ENCODE assay signal across 31 cellular contexts in genomic region chr1:1901641-1902294, GRCh38. TPM values are rescaled to one million over a fixed set of nuclear protein-coding genes. Genes with fewer than 3 reads are reported as not detected.
"Had no signal": no experiment of that assay in that cellular context is flagged by ENCODE, and none has a peak within 500 bp of the region (broad histone marks: within the 10 kb centered on the region; RNA-seq: fewer than 3 reads in every experiment).

No MANE protein-coding gene starts in this region.

- H3K36me3 Mint-ChIP-seq: immature natural killer cell; natural killer cell treated with Interleukin-12 subunit alpha and Interleukin-12 subunit beta and Interleukin-15 and Interleukin-18, amount 100 ng/mL, for 72 hours; stimulated activated effector memory CD8-positive, alpha-beta T cell treated with anti-CD3 and anti-CD28 coated beads, Interleukin-12 subunit alpha, Interleukin-12 subunit beta, amount 100 ng/mL, for 72 hours; type B pancreatic cell had no signal

- H3K27ac Mint-ChIP-seq: activated CD4-positive, alpha-beta T cell treated with anti-CD3 and anti-CD28 coated beads, Interleukin-2, amount 10 ng/mL, durations not matched to agents 7 days and 5 days; activated CD8-positive, alpha-beta T cell treated with anti-CD3 and anti-CD28 coated beads for 36 hours; activated T-helper 17 cell treated with anti-CD3 and anti-CD28 coated beads, Interleukin-2, amount 50 U/mL, for 72 hours; effector memory CD8-positive, alpha-beta T cell; immature natural killer cell; natural killer cell treated with Interleukin-12 subunit alpha and Interleukin-12 subunit beta and Interleukin-15 and Interleukin-18, amount 100 ng/mL, for 72 hours; stimulated activated effector memory CD8-positive, alpha-beta T cell treated with anti-CD3 and anti-CD28 coated beads, Interleukin-12 subunit alpha, Interleukin-12 subunit beta, amount 100 ng/mL, for 72 hours; type B pancreatic cell had no signal

- FAIRE-seq: endothelial cell of umbilical vein had no signal

- H3K4me3 ChIP-seq: gastroesophageal sphincter, left lung, lung, mucosa of descending colon, skin epidermis, uterus had no signal

- H3K36me3 ChIP-seq: gastroesophageal sphincter, left lung, uterus had no signal

- H3K27ac ChIP-seq: gastroesophageal sphincter, left lung, skin epidermis, uterus had no signal

- H3K27me3 ChIP-seq: uterus had no signal

- H3K9me3 ChIP-seq: gastroesophageal sphincter, left lung, mucosa of descending colon, uterus had no signal

- H3K9me3 Mint-ChIP-seq: activated CD4-positive, alpha-beta T cell treated with anti-CD3 and anti-CD28 coated beads, Interleukin-2, amount 10 ng/mL, durations not matched to agents 7 days and 5 days; activated CD8-positive, alpha-beta T cell treated with anti-CD3 and anti-CD28 coated beads for 36 hours; activated T-cell treated with anti-CD3 and anti-CD28 coated beads, Interleukin-2, amount 50 U/mL, for 4 hours; activated T-helper 17 cell treated with anti-CD3 and anti-CD28 coated beads, Interleukin-2, amount 50 U/mL, for 72 hours; effector memory CD8-positive, alpha-beta T cell; immature natural killer cell; natural killer cell treated with Interleukin-12 subunit alpha and Interleukin-12 subunit beta and Interleukin-15 and Interleukin-18, amount 100 ng/mL, for 72 hours; stimulated activated effector memory CD8-positive, alpha-beta T cell treated with anti-CD3 and anti-CD28 coated beads, Interleukin-12 subunit alpha, Interleukin-12 subunit beta, amount 100 ng/mL, for 72 hours; stimulated activated naive CD8-positive, alpha-beta T cell treated with anti-CD3 and anti-CD28 coated beads, Interleukin-15, amount 100 ng/mL, for 72 hours; type B pancreatic cell had no signal

- H3K4me1 ChIP-seq: uterus had no signal

- ATAC-seq: activated CD8-positive, alpha-beta T cell treated with anti-CD3 and anti-CD28 coated beads for 36 hours; activated T-cell treated with anti-CD3 and anti-CD28 coated beads, Interleukin-2, amount 50 U/mL, for 4 hours; activated T-helper 17 cell treated with anti-CD3 and anti-CD28 coated beads, Interleukin-2, amount 50 U/mL, for 72 hours; effector memory CD8-positive, alpha-beta T cell; gastroesophageal sphincter; left lung; natural killer cell treated with Interleukin-12 subunit alpha and Interleukin-12 subunit beta and Interleukin-15 and Interleukin-18, amount 100 ng/mL, for 72 hours; sciatic nerve; stimulated activated effector memory CD8-positive, alpha-beta T cell treated with anti-CD3 and anti-CD28 coated beads, Interleukin-12 subunit alpha, Interleukin-12 subunit beta, amount 100 ng/mL, for 72 hours; stimulated activated naive CD8-positive, alpha-beta T cell treated with anti-CD3 and anti-CD28 coated beads, Interleukin-15, amount 100 ng/mL, for 72 hours had no signal

- H3K4me3 Mint-ChIP-seq: activated CD4-positive, alpha-beta T cell treated with anti-CD3 and anti-CD28 coated beads, Interleukin-2, amount 10 ng/mL, durations not matched to agents 7 days and 5 days; activated CD8-positive, alpha-beta T cell treated with anti-CD3 and anti-CD28 coated beads for 36 hours; activated T-cell treated with anti-CD3 and anti-CD28 coated beads, Interleukin-2, amount 50 U/mL, for 4 hours; activated T-helper 17 cell treated with anti-CD3 and anti-CD28 coated beads, Interleukin-2, amount 50 U/mL, for 72 hours; effector memory CD8-positive, alpha-beta T cell; immature natural killer cell; natural killer cell treated with Interleukin-12 subunit alpha and Interleukin-12 subunit beta and Interleukin-15 and Interleukin-18, amount 100 ng/mL, for 72 hours; stimulated activated effector memory CD8-positive, alpha-beta T cell treated with anti-CD3 and anti-CD28 coated beads, Interleukin-12 subunit alpha, Interleukin-12 subunit beta, amount 100 ng/mL, for 72 hours; stimulated activated naive CD8-positive, alpha-beta T cell treated with anti-CD3 and anti-CD28 coated beads, Interleukin-15, amount 100 ng/mL, for 72 hours; type B pancreatic cell had no signal

- H3K27me3 Mint-ChIP-seq: activated T-helper 17 cell treated with anti-CD3 and anti-CD28 coated beads, Interleukin-2, amount 50 U/mL, for 72 hours; effector memory CD8-positive, alpha-beta T cell; natural killer cell treated with Interleukin-12 subunit alpha and Interleukin-12 subunit beta and Interleukin-15 and Interleukin-18, amount 100 ng/mL, for 72 hours; stimulated activated naive CD8-positive, alpha-beta T cell treated with anti-CD3 and anti-CD28 coated beads, Interleukin-15, amount 100 ng/mL, for 72 hours; type B pancreatic cell had no signal

- DNase-seq: activated CD4-positive, alpha-beta T cell treated with anti-CD3 and anti-CD28 coated beads, Interleukin-2, amount 10 ng/mL, durations not matched to agents 7 days and 5 days; activated CD4-positive, CD25-positive, alpha-beta regulatory T cell treated with anti-CD3 and anti-CD28 coated beads, Interleukin-2, amount 50 U/mL, for 72 hours; activated CD8-positive, alpha-beta T cell treated with anti-CD3 and anti-CD28 coated beads for 36 hours; activated gamma-delta T cell treated with Interleukin-2 at 50 U/mL for 16 hours; activated naive CD4-positive, alpha-beta T cell treated with anti-CD3 and anti-CD28 coated beads, Interleukin-2, amount 50 U/mL, for 16 hours; activated T-cell treated with anti-CD3 and anti-CD28 coated beads, Interleukin-2, amount 50 U/mL, for 4 hours; amniotic stem cell; caudate nucleus; cortex of kidney; effector memory CD8-positive, alpha-beta T cell; hypothalamus; immature natural killer cell; kidney glomerular epithelial cell; stimulated activated CD4-positive, alpha-beta T cell treated with anti-CD3 and anti-CD28 coated beads, Interleukin-4, amount 100 ng/mL, for 24 hours; stimulated activated naive CD8-positive, alpha-beta T cell treated with anti-CD3 and anti-CD28 coated beads, Interleukin-15, amount 100 ng/mL, for 72 hours; substantia nigra; T1000; uterus had no signal

RNA-seq across cellular contexts. Expression of gene CALML6, which starts 13.3 kb away (rescaled TPM):
- polyA plus RNA-seq: immature natural killer cell had no signal

RNA-seq across cellular contexts. Expression of gene TMEM52, which starts 17.3 kb away (rescaled TPM):
- total RNA-seq: activated CD4-positive, alpha-beta T cell treated with anti-CD3 and anti-CD28 coated beads, Interleukin-2, amount 10 ng/mL, durations not matched to agents 7 days and 5 days; osteocyte; posterior vena cava had no signal
